In genomic region chr3:123685780-123686179, GRCh38 we compare ENCODE assay signal across 18 cellular contexts.
A peak's percentile ranks its signal among the peaks of the same experiment; 100 is the strongest.
DNase-seq lines count a peak whose midpoint lies in the region; ATAC-seq and TF ChIP-seq lines count a peak whose summit lies in the region.
"Had no signal": no experiment of that assay in that cellular context is flagged by ENCODE, and none has a peak within 500 bp of the region (broad histone marks: within the 10 kb centered on the region; RNA-seq: fewer than 3 reads in every experiment).

No MANE protein-coding gene starts in this region.

- CTCF ChIA-PET in MCF 10A (lab: Yijun Ruan, JAX) = interaction anchor here (0.6 to 0.9 kb wide), 2 partner anchors 34 to 524 kb away, joined by 3 to 4 read pairs; no protein-coding TSS in a partner anchor

- H2BK120ac ChIP-seq in mesenchymal stem cell (ENCODE audit: low read depth, low read length) = no peak overlapping the region

- no peak overlapping the region for H3K4me3 Mint-ChIP-seq in MCF 10A (ENCODE audit: unreplicated experiment)

- peak overlapping the region; percentile 32 to 48 for H3K27ac ChIP-seq in breast epithelium
- H3K27ac ChIP-seq in mesenchymal stem cell (ENCODE audit: low read length, poor library complexity, severe bottlenecking) = peak overlapping the region; percentile 21
- peak overlapping the region; percentile 89 to 98 (median 94) for H3K27ac ChIP-seq in sigmoid colon
- H3K27ac ChIP-seq: C4-2B had no signal

- H3K23ac ChIP-seq in mesenchymal stem cell (ENCODE audit: low read length in 2 of 2) = no peak overlapping the region

- no peak for TF ChIP-seq POLR2A in breast epithelium (IDR thresholded peaks at IDR 0.05)
- no peak for TF ChIP-seq POLR2A in sigmoid colon (IDR thresholded peaks at IDR 0.05)

- no peak overlapping the region for H2AFZ ChIP-seq in mesenchymal stem cell (ENCODE audit: low read depth, low read length)

- H3K9me3 ChIP-seq in breast epithelium = no peaks in the 10 kb centered on the region
- no peaks in the 10 kb centered on the region for H3K9me3 ChIP-seq in mesenchymal stem cell (ENCODE audit: control insufficient read depth, low read length)
- H3K9me3 ChIP-seq in sigmoid colon = no peaks in the 10 kb centered on the region
- H3K9me3 ChIP-seq: HAP-1, Peyer's patch had no signal

- no peak overlapping the region for H2BK15ac ChIP-seq in mesenchymal stem cell (ENCODE audit: low read depth, poor library complexity, severe bottlenecking)

- no peak for TF ChIP-seq EP300 in sigmoid colon (IDR thresholded peaks at IDR 0.05)

- H3K14ac ChIP-seq in mesenchymal stem cell (ENCODE audit: low read length in 2 of 2) = no peak overlapping the region

- H2BK12ac ChIP-seq in mesenchymal stem cell (ENCODE audit: low read length in 2 of 2) = peak overlapping the region in 1 of 2 experiments; percentile 51

- H4K8ac ChIP-seq in mesenchymal stem cell (ENCODE audit: low read length) = peak overlapping the region; percentile 76

- no TSS peak for BruUV-seq in MCF 10A (replicated peaks; lab: Mats Ljungman, UMichigan)

- no peaks in the 10 kb centered on the region for H3K4me1 ChIP-seq in breast epithelium
- H3K4me1 ChIP-seq in mesenchymal stem cell (ENCODE audit: control insufficient read depth, insufficient read depth, low read depth, low read length) = peaks cover 50% of the 10 kb centered on the region
- H3K4me1 ChIP-seq in sigmoid colon = peaks cover 0 to 100% (median 98%) of the 10 kb centered on the region in 4 donors
- H3K4me1 ChIP-seq: HAP-1 had no signal

- DNase-seq in breast epithelium (ENCODE audit: low spot score in 2 of 2) = no peak
- DNase-seq in MCF 10A (ENCODE audit: unreplicated experiment) = no peak
- no peak for DNase-seq in mesenchymal stem cell
- no peak for DNase-seq in sigmoid colon
- no peak for DNase-seq in left lobe of liver (ENCODE audit: low spot score)
- DNase-seq in activated gamma-delta T cell (lab: John Stamatoyannopoulos, UW) = no peak
- DNase-seq in NCI-H2196 (lab: John Stamatoyannopoulos, UW; ENCODE audit: unreplicated experiment) = no peak
- DNase-seq in stimulated activated naive CD4-positive, alpha-beta T cell (lab: John Stamatoyannopoulos, UW) = no peak
- DNase-seq: EL, MM.1S, NCI-H1105 treated with DMSO at 0.1 percent for 48 hours, NCI-H187 treated with DMSO at 0.1 percent for 48 hours, NCI-H446 treated with DMSO at 0.1 percent for 48 hours, NCI-H82, Peyer's patch, Right ventricle myocardium superior had no signal

- H4K91ac ChIP-seq in mesenchymal stem cell (ENCODE audit: low read length) = no peak overlapping the region

- H3K36me3 ChIP-seq in breast epithelium (no peaks in the 10 kb centered on the region), mesenchymal stem cell (ENCODE audit: control insufficient read depth in 1 of 2, insufficient read depth in 2 of 2, low read depth in 1 of 2, low read length in 2 of 2) (peaks cover 32 to 65% of the 10 kb centered on the region in 2 experiments), sigmoid colon (peaks cover 12 to 88% (median 32%) of the 10 kb centered on the region in 4 donors)
- H3K36me3 ChIP-seq: HAP-1 had no signal

- no peak overlapping the region for H2BK5ac ChIP-seq in mesenchymal stem cell (ENCODE audit: low read depth, low read length, poor library complexity, severe bottlenecking)

- POLR2A ChIA-PET in MCF 10A (lab: Yijun Ruan, JAX) = no interaction called here

- TF ChIP-seq CTCF in breast epithelium (IDR thresholded peaks at IDR 0.05) = no peak
- no peak for TF ChIP-seq CTCF in MCF 10A (IDR thresholded peaks at IDR 0.05; ENCODE audit: unreplicated experiment)
- TF ChIP-seq CTCF in sigmoid colon (IDR thresholded peaks at IDR 0.05) = no peak

- no peaks in the 10 kb centered on the region for H3K36me3 Mint-ChIP-seq in MCF 10A (ENCODE audit: insufficient read depth, unreplicated experiment)

- no peak overlapping the region for H3K4me3 ChIP-seq in breast epithelium
- H3K4me3 ChIP-seq in mesenchymal stem cell (ENCODE audit: insufficient read depth in 1 of 2, low read depth in 1 of 2, low read length in 2 of 2) = no peak overlapping the region
- H3K4me3 ChIP-seq in sigmoid colon = no peak overlapping the region
- H3K4me3 ChIP-seq: HAP-1, Peyer's patch had no signal

- peak overlapping the region; percentile 53 for H2AK5ac ChIP-seq in mesenchymal stem cell (ENCODE audit: low read length, severe bottlenecking)

- H3K18ac ChIP-seq in mesenchymal stem cell (ENCODE audit: low read depth in 1 of 2, low read length in 2 of 2) = no peak overlapping the region

- H3K4ac ChIP-seq in mesenchymal stem cell (ENCODE audit: low read depth in 1 of 2, low read length in 2 of 2) = no peak overlapping the region

- H3K79me1 ChIP-seq in mesenchymal stem cell (replicated peaks; ENCODE audit: low read length, poor library complexity, severe bottlenecking) = peaks cover 33% of the 10 kb centered on the region

- H3K4me2 ChIP-seq in mesenchymal stem cell (ENCODE audit: low read length, poor library complexity, severe bottlenecking) = no peak overlapping the region

- no peak for ATAC-seq in left lobe of liver

- H3K4me1 Mint-ChIP-seq in MCF 10A (ENCODE audit: insufficient read depth, unreplicated experiment) = peaks cover 17% of the 10 kb centered on the region

- no peaks in the 10 kb centered on the region for H3K9me3 Mint-ChIP-seq in MCF 10A (ENCODE audit: unreplicated experiment)

- WGBS in mesenchymal stem cell = 93% methylated on average over 9 of the region's 9 CpGs
- WGBS in sigmoid colon, 2 donors = 91 to 93% methylated on average over 9 of the region's 9 CpGs

- H3K27me3 Mint-ChIP-seq in MCF 10A (ENCODE audit: insufficient read depth, unreplicated experiment) = peaks cover 15% of the 10 kb centered on the region

- intact Hi-C loops in breast epithelium (cut with DNase I; ENCODE audit: low total_unique reads) = no loop called here
- intact Hi-C loops in MCF 10A (cut with micrococcal nuclease) = no loop called here
- intact Hi-C loops in sigmoid colon (cut with DNase I) = no loop called here

- H3K27me3 ChIP-seq in breast epithelium = no peaks in the 10 kb centered on the region
- H3K27me3 ChIP-seq in mesenchymal stem cell (ENCODE audit: control insufficient read depth in 1 of 2, insufficient read depth in 1 of 2, low read length in 2 of 2) = no peaks in the 10 kb centered on the region
- H3K27me3 ChIP-seq in sigmoid colon = no peaks in the 10 kb centered on the region
- H3K27me3 ChIP-seq: Peyer's patch had no signal

- H3K27ac Mint-ChIP-seq in MCF 10A (ENCODE audit: low read depth, unreplicated experiment) = no peak overlapping the region

- peak overlapping the region; percentile 67 for H3K9ac ChIP-seq in mesenchymal stem cell (ENCODE audit: low read length)

Comparison
In these comparisons a context has a peak if more than half of its experiments do, and no peak if none do; other contexts are left out.
1. H3K27ac ChIP-seq: peak in every context shown above with its lines; median percentile 94 in sigmoid colon; 40 in breast epithelium; 21 in mesenchymal stem cell.